Comparison of ENCODE assay signal across 14 cellular contexts in the genomic region with DNA sequence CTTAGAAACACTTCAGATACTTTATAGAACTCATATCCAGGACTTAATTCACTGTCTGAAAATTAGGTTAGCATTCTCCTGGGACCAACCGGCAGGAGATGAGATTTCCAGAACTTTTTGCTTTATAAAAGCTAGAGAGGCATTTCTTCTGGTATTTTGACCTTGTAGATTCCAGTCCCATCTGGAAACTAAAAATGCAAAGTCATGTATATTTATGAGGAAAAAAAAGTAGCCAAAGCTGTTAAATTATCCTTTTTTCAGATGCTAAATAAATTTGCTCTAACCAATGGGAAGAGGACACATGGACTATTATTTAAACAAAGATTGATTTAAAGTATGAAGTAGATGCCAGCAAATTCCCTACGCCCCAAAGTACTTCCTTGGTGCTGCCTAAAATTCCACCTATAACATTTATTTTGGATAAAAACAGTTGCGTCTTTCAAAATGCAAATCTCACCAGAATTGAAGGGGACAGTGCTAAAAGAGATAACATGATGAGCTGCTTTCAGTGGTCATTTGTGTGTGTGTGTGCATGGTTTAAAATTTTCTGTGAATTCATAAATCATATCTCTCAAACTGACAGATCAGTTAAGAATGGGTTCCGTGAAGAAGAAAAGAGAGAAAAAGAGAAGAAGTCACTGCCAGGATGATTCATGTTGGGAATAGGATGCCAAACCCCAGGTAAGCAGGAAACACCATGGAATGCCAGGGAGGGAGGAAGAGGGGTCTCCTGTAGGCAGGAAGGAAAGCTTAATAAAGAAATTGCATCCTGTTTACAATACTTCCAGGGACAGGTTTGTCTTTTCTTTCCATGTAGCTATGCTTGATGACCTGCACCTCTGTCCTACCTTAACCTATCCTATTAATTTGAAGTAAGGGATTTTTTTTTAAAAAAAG.
DNase-seq lines count a peak whose midpoint lies in the region; ATAC-seq, FAIRE-seq and TF ChIP-seq lines count a peak whose summit lies in the region.
"Had no signal": no experiment of that assay in that cellular context is flagged by ENCODE, and none has a peak within 500 bp of the region (broad histone marks: within the 10 kb centered on the region; RNA-seq: fewer than 3 reads in every experiment).

No MANE protein-coding gene starts in this region.

- no peak overlapping the region for H2AK5ac ChIP-seq in H1 (ENCODE audit: low read depth, low read length)

- DNase-seq in HepG2 (ENCODE audit: low spot score) (no peak), right lobe of liver (no peak), PC-3 (peak; percentile 56), H1 (ENCODE audit: low read depth in 1 of 2, low spot score in 2 of 2) (no peak), urothelium cell line (ENCODE audit: low spot score) (no peak), medulla oblongata (ENCODE audit: extremely low spot score) (no peak)
- DNase-seq: C1 segment of cervical spinal cord; Calu3; CD4-positive, alpha-beta T cell; DMS 273 treated with DMSO at 0.1 percent for 48 hours had no signal

- H3F3A ChIP-seq in PC-3 (ENCODE audit: low read length, unreplicated experiment), result no peaks in the 10 kb centered on the region

- no peaks in the 10 kb centered on the region for H3K27me3 ChIP-seq in HepG2 (ENCODE audit: control insufficient read depth in 1 of 2, insufficient read depth in 2 of 2, low read length in 2 of 2)
- no peaks in the 10 kb centered on the region for H3K27me3 ChIP-seq in right lobe of liver
- H3K27me3 ChIP-seq in PC-3 (ENCODE audit: low read length), result peaks cover 7% of the 10 kb centered on the region; the same call in 1 of the 2 replicates
- no peaks in the 10 kb centered on the region for H3K27me3 ChIP-seq in H1 (replicated peaks in 1 of 4; ENCODE audit: control insufficient read depth in 3 of 4, extremely low read depth in 1 of 4, insufficient read depth in 3 of 4, low read length in 3 of 4)

- FAIRE-seq in HepG2 (lab: Jason Lieb, UNC) (no peak), H1 (lab: Jason Lieb, UNC) (no peak), urothelium cell line (lab: Jason Lieb, UNC) (peak; percentile 55)
- FAIRE-seq: GM12878, GM18507 had no signal

- no peaks in the 10 kb centered on the region for H3K9me2 ChIP-seq in PC-3 (replicated peaks; ENCODE audit: low read length)

- TF ChIP-seq EP300 in HepG2 (IDR thresholded peaks at IDR 0.05; ENCODE audit: low read depth in 2 of 2, low read length in 2 of 2) (no peak), HepG2 (CRISPR knock-in tag; IDR thresholded peaks at IDR 0.05; ENCODE audit: borderline replicate concordance) (no peak), H1 (IDR thresholded peaks at IDR 0.05; ENCODE audit: borderline replicate concordance in 1 of 2, low read depth in 2 of 2, low read length in 2 of 2) (no peak)

- no peaks in the 10 kb centered on the region for H3K36me3 ChIP-seq in HepG2 (replicated peaks in 1 of 2; ENCODE audit: control insufficient read depth in 1 of 2, insufficient read depth in 2 of 2, low read length in 2 of 2)
- no peaks in the 10 kb centered on the region for H3K36me3 ChIP-seq in right lobe of liver
- H3K36me3 ChIP-seq in PC-3 (ENCODE audit: low read depth, low read length), result no peaks in the 10 kb centered on the region
- H3K36me3 ChIP-seq in H1 (ENCODE audit: control insufficient read depth in 2 of 4, insufficient read depth in 4 of 4, low read length in 3 of 4), result no peaks in the 10 kb centered on the region; a peak in 1 of 8 replicates

- WGBS in HepG2 (ENCODE audit: low lambda C conversion rate), result 42% methylated on average over 4 of the region's 4 CpGs
- 65% methylated on average over 4 of the region's 4 CpGs for WGBS in right lobe of liver (ENCODE audit: insufficient coverage, low coverage, low lambda C conversion rate, missing lambda C conversion rate)
- 72% methylated on average over 4 of the region's 4 CpGs; no CpG with 5 or more reads in 1 of the 2 experiments for WGBS in H1 (ENCODE audit: extremely low coverage in 1 of 2, insufficient coverage in 1 of 2, insufficient read length in 1 of 2, insufficient replicate concordance in 2 of 2, low coverage in 1 of 2, low lambda C conversion rate in 2 of 2, missing lambda C conversion rate in 1 of 2), 2 experiments

- H3K14ac ChIP-seq in H1 (ENCODE audit: insufficient read length), result no peak overlapping the region

- intact Hi-C loops in HepG2 (cut with micrococcal nuclease; ENCODE audit: unreplicated experiment), result no loop called here
- intact Hi-C loops in right lobe of liver (cut with DNase I), result no loop called here
- intact Hi-C loops in PC-3 (cut with micrococcal nuclease), result no loop called here

- H4K20me1 ChIP-seq in HepG2 (ENCODE audit: insufficient read depth, low read length) (no peaks in the 10 kb centered on the region), PC-3 (ENCODE audit: low read length) (no peaks in the 10 kb centered on the region), H1 (replicated peaks in 1 of 2; ENCODE audit: control insufficient read depth in 1 of 2, insufficient read depth in 2 of 2, low read length in 2 of 2) (no peaks in the 10 kb centered on the region)

- H3K9me3 ChIP-seq in HepG2 (ENCODE audit: low read length), result no peaks in the 10 kb centered on the region
- H3K9me3 ChIP-seq in right lobe of liver, result no peaks in the 10 kb centered on the region
- peaks cover 6% of the 10 kb centered on the region for H3K9me3 ChIP-seq in PC-3 (ENCODE audit: low read length)
- H3K9me3 ChIP-seq in H1 (ENCODE audit: insufficient read depth in 2 of 2, low read depth in 1 of 2, low read length in 1 of 2), result 0 out of 4 replicates have a peak, but pooled peaks cover 0 to 2% of the 10 kb centered on the region in 2 experiments

- H3K27ac ChIP-seq in HepG2 (ENCODE audit: extremely low read length, insufficient read depth, low read length) (no peak overlapping the region), right lobe of liver (no peak overlapping the region), PC-3 (ENCODE audit: low read length) (no peak overlapping the region), H1 (ENCODE audit: low read depth, low read length) (no peak overlapping the region)

- H2BK12ac ChIP-seq in H1 (ENCODE audit: low read depth, low read length), result no peak overlapping the region

- H3K18ac ChIP-seq in H1 (ENCODE audit: extremely low read depth, low read length), result no peak overlapping the region

- no peak overlapping the region for H4K91ac ChIP-seq in H1 (replicated peaks; ENCODE audit: insufficient read length, low read length)

- no peak overlapping the region for H3K56ac ChIP-seq in H1 (replicated peaks; ENCODE audit: insufficient read length, low read depth, low read length)

- H3K79me2 ChIP-seq in HepG2 (ENCODE audit: insufficient read depth, low read length) (no peaks in the 10 kb centered on the region), PC-3 (ENCODE audit: low read length) (no peaks in the 10 kb centered on the region), H1 (ENCODE audit: control insufficient read depth in 1 of 2, insufficient read depth in 2 of 2, low read length in 2 of 2) (no peaks in the 10 kb centered on the region)

- no peak overlapping the region for H2BK15ac ChIP-seq in H1 (ENCODE audit: low read length)

- BruUV-seq in HepG2 (replicated peaks; lab: Mats Ljungman, UMichigan) (no TSS peak), PC-3 (replicated peaks; lab: Mats Ljungman, UMichigan) (no TSS peak)

- no peak overlapping the region for H2BK5ac ChIP-seq in H1 (ENCODE audit: low read depth, low read length)

- no peaks in the 10 kb centered on the region for H3K23me2 ChIP-seq in H1 (ENCODE audit: low read depth, low read length)

- H3K9ac ChIP-seq in HepG2 (ENCODE audit: insufficient read depth, low read depth, low read length) (no peak overlapping the region), PC-3 (ENCODE audit: low read length) (no peak overlapping the region), H1 (replicated peaks in 1 of 4; ENCODE audit: extremely low read depth in 1 of 4, low read depth in 3 of 4, low read length in 3 of 4) (no peak overlapping the region)

- no peak overlapping the region for H2BK20ac ChIP-seq in H1 (ENCODE audit: low read length)

- TF ChIP-seq POLR2A in HepG2 (IDR thresholded peaks at IDR 0.05; ENCODE audit: insufficient read depth in 1 of 2, low read depth in 2 of 2, low read length in 2 of 2), result no peak
- no peak for TF ChIP-seq POLR2A in right lobe of liver (IDR thresholded peaks at IDR 0.05)
- no peak for TF ChIP-seq POLR2A in H1 (IDR thresholded peaks at IDR 0.05; ENCODE audit: control extremely low read depth in 1 of 2, low read depth in 2 of 2, low read length in 2 of 2)

- H3K4me2 ChIP-seq in HepG2 (ENCODE audit: low read depth, low read length), result no peak overlapping the region
- H3K4me2 ChIP-seq in PC-3 (ENCODE audit: low read length), result no peak overlapping the region
- H3K4me2 ChIP-seq in H1 (ENCODE audit: insufficient read depth in 1 of 2, low read depth in 2 of 2, low read length in 2 of 2), result no peak overlapping the region

- H3K4me1 ChIP-seq in HepG2 (ENCODE audit: insufficient read depth, low read length), result no peaks in the 10 kb centered on the region
- no peaks in the 10 kb centered on the region for H3K4me1 ChIP-seq in right lobe of liver
- 0 out of 2 replicates have a peak, but pooled peaks cover 5% of the 10 kb centered on the region for H3K4me1 ChIP-seq in PC-3 (ENCODE audit: insufficient read depth, low read length)
- H3K4me1 ChIP-seq in H1 (replicated peaks in 1 of 4; ENCODE audit: control insufficient read depth in 3 of 4, insufficient read depth in 4 of 4, low read length in 3 of 4), result peaks cover 0 to 4% (median 0%) of the 10 kb centered on the region in 4 experiments; a peak in 2 of 7 replicates

- H3K23ac ChIP-seq in H1 (ENCODE audit: insufficient read length), result no peak overlapping the region

- in situ Hi-C loops in HepG2 (cut with HindIII; ENCODE audit: extremely low pct_ligation_motif_present, low pct_unique_long_range_greater_than_20kb), result no loop called here

- no peak overlapping the region for H3K4me3 ChIP-seq in HepG2 (replicated peaks in 1 of 3; ENCODE audit: insufficient read depth in 1 of 3, low read depth in 2 of 3, low read length in 3 of 3)
- no peak overlapping the region for H3K4me3 ChIP-seq in right lobe of liver
- H3K4me3 ChIP-seq in PC-3 (ENCODE audit: low read length), result no peak overlapping the region
- H3K4me3 ChIP-seq in H1 (ENCODE audit: extremely low read depth in 1 of 4, insufficient read depth in 2 of 4, low read depth in 3 of 4, low read length in 4 of 4), result no peak overlapping the region
- H3K4me3 ChIP-seq: GM12878 had no signal

- H3K4ac ChIP-seq in H1 (replicated peaks; ENCODE audit: insufficient read length, low read depth, low read length), result no peak overlapping the region

- no peak overlapping the region for H2BK120ac ChIP-seq in H1 (replicated peaks; ENCODE audit: low read depth, low read length)

- no peak for ATAC-seq in HepG2
- no peak for ATAC-seq in right lobe of liver
- peak; percentile 74 for ATAC-seq in PC-3
- ATAC-seq in GM21825 (IDR thresholded peaks at IDR 0.05; ENCODE audit: unreplicated experiment), result no peak
- no peak for ATAC-seq in HG03457 (IDR thresholded peaks at IDR 0.05; ENCODE audit: unreplicated experiment)
- ATAC-seq: GM12878 had no signal

- H4K5ac ChIP-seq in H1 (ENCODE audit: insufficient read length, low read depth, low read length), result no peak overlapping the region

- no peak for TF ChIP-seq RAD21 in HepG2 (CRISPR knock-in tag; IDR thresholded peaks at IDR 0.05)
- no peak for TF ChIP-seq RAD21 in H1 (IDR thresholded peaks at IDR 0.05 in 1 of 2, conservative IDR thresholded peaks at IDR 0.05 in 1 of 2; ENCODE audit: low read depth in 2 of 2, low read length in 2 of 2)

- H2AFZ ChIP-seq in HepG2 (ENCODE audit: low read length) (no peak overlapping the region), PC-3 (ENCODE audit: low read length) (no peak overlapping the region), H1 (ENCODE audit: low read length) (0 out of 2 replicates have a peak overlapping the region, but pooled peaks have one; percentile 26)

- no peak overlapping the region for H4K8ac ChIP-seq in H1 (ENCODE audit: extremely low read depth, insufficient read depth, low read length)

- POLR2A ChIA-PET in HepG2 (lab: Yijun Ruan, JAX) (no interaction called here), PC-3 (lab: Charles Lee; ENCODE audit: unreplicated experiment) (no interaction called here), H1 (lab: Charles Lee; ENCODE audit: partially characterized antibody) (no interaction called here)

- TF ChIP-seq CTCF in HepG2 (CRISPR knock-in tag; IDR thresholded peaks at IDR 0.05), result no peak
- no peak for TF ChIP-seq CTCF in right lobe of liver (IDR thresholded peaks at IDR 0.05)
- no peak for TF ChIP-seq CTCF in PC-3 (conservative IDR thresholded peaks at IDR 0.05; ENCODE audit: low read depth, low read length)
- no peak for TF ChIP-seq CTCF in H1 (IDR thresholded peaks at IDR 0.05; ENCODE audit: control extremely low read depth in 1 of 3, insufficient read depth in 1 of 3, low read depth in 1 of 3, low read length in 3 of 3)

- no peaks in the 10 kb centered on the region for H3K79me1 ChIP-seq in H1 (ENCODE audit: low read depth, low read length)

- CTCF ChIA-PET in HepG2 (lab: Yijun Ruan, JAX; ENCODE audit: low intra/inter-chr PET ratio, low total read pairs) (no interaction called here), PC-3 (lab: Charles Lee) (no interaction called here), H1 (lab: Charles Lee; ENCODE audit: partially characterized antibody) (interaction anchor here (1.1 to 2.8 kb wide), 2 partner anchors 18 to 20 kb away, joined by 3 to 12 read pairs; no protein-coding TSS in a partner anchor)
